ENCODE assay signal across 8 cellular contexts in genomic region chr2:169928463-169928864, GRCh38.
DNase-seq lines count a peak whose midpoint lies in the region; ATAC-seq lines count a peak whose summit lies in the region.

No MANE protein-coding gene starts in this region.

- DNase-seq in SIG-M5 treated with dmso at 0.1 percent for 504 hours (lab: John Stamatoyannopoulos, UW; ENCODE audit: unreplicated experiment) (peak; percentile 52), SIG-M5 (lab: John Stamatoyannopoulos, UW) (no peak), NCI-H2029 treated with DMSO at 0.1 percent for 48 hours (lab: John Stamatoyannopoulos, UW) (peak; percentile 59), amniotic stem cell (lab: John Stamatoyannopoulos, UW) (peak; percentile 21), kidney tubule cell (ENCODE audit: low spot score) (peak; percentile 55)

- ATAC-seq in GM18517 (IDR thresholded peaks at IDR 0.05; ENCODE audit: unreplicated experiment) (no peak), HG02623 (IDR thresholded peaks at IDR 0.05; ENCODE audit: unreplicated experiment) (no peak), GM18861 (IDR thresholded peaks at IDR 0.05; ENCODE audit: unreplicated experiment) (no peak)
